In the genomic region with DNA sequence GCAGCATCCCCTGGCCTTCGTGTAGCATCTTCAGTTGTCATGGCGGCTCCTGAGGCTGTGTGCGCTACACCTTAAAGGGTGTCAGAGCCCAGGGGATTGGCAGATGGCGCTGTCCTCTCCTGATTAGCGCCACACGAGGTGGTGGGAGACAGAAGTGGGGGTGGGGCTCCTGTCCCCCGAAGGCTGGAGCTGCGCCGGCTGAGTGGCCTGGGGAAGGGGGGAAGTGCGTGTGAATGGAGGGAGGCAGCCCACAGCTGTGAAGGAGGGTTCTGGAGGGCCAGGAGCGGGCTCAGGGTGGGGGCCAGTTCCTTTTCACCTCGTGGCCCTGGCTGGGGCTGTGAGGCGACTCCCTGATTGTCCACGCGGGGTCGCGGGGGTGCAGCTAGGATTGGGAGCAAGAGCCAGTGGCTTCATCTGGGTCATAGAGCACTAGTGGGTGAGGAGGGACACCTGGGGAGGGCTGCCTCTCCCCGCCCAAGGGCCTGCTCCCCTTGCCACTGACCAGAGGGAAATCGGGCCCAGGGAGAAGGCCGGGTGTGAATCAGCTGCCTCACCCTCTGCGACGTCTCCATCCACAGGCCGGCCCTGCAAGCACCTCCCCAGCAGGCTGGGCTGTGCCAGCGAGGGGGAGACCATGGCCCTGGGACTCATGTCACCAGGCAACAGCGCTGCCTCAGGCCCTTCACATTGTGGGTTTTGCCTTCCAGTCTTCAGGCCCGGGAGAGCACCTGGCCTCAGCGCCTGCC, we compare ENCODE assay signal across 2 cellular contexts.
TF ChIP-seq lines count a peak whose summit lies in the region.

No MANE protein-coding gene starts in this region.

TF ChIP-seq in A549, 52 proteins besides CTCF, POLR2A, EP300 and RAD21:
- TF ChIP-seq, protein P1, sequence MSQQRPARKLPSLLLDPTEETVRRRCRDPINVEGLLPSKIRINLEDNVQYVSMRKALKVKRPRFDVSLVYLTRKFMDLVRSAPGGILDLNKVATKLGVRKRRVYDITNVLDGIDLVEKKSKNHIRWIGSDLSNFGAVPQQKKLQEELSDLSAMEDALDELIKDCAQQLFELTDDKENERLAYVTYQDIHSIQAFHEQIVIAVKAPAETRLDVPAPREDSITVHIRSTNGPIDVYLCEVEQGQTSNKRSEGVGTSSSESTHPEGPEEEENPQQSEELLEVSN (IDR thresholded peaks at IDR 0.05; ENCODE audit: borderline replicate concordance, low read depth), result no peak
TF ChIP-seq in A549: peak in this region for 0.

TF ChIP-seq in K562, 482 proteins besides CTCF, POLR2A, EP300 and RAD21 (continues in another document):
- TF ChIP-seq, protein P2, sequence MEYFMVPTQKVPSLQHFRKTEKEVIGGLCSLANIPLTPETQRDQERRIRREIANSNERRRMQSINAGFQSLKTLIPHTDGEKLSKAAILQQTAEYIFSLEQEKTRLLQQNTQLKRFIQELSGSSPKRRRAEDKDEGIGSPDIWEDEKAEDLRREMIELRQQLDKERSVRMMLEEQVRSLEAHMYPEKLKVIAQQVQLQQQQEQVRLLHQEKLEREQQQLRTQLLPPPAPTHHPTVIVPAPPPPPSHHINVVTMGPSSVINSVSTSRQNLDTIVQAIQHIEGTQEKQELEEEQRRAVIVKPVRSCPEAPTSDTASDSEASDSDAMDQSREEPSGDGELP (CRISPR knock-in tag; IDR thresholded peaks at IDR 0.05; ENCODE audit: borderline replicate concordance), result peak; percentile 68; the same call in 1 of the 2 replicates
- TF ChIP-seq ZNF766 (CRISPR knock-in tag; conservative IDR thresholded peaks at IDR 0.05) (no peak), EZH2 (IDR thresholded peaks at IDR 0.05; ENCODE audit: borderline replicate concordance, low read depth, low read length) (no peak), TRIM28 (IDR thresholded peaks at IDR 0.05) (no peak), ZNF184 (CRISPR knock-in tag; IDR thresholded peaks at IDR 0.05) (no peak), CXXC5 (CRISPR knock-in tag; IDR thresholded peaks at IDR 0.05) (0 out of 2 replicates have a peak, but pooled peaks have one; percentile 32), YBX1 (IDR thresholded peaks at IDR 0.05) (no peak), MIER1 (IDR thresholded peaks at IDR 0.05; ENCODE audit: low read depth) (0 out of 2 replicates have a peak, but pooled peaks have one; percentile 37), RBM14 (IDR thresholded peaks at IDR 0.05; ENCODE audit: borderline replicate concordance, insufficient read depth, low read depth, low read length) (no peak), BDP1 (IDR thresholded peaks at IDR 0.05; ENCODE audit: insufficient read depth, insufficient read length) (no peak), RBM17 (IDR thresholded peaks at IDR 0.05; ENCODE audit: borderline replicate concordance, low read depth, low read length) (no peak), POLR2G (IDR thresholded peaks at IDR 0.05; ENCODE audit: low read depth, low read length) (peak; percentile 72), CBX3 (IDR thresholded peaks at IDR 0.05; ENCODE audit: borderline replicate concordance in 1 of 2, low read length in 2 of 2) (peak in 1 of 2 experiments; percentile 19; a peak in 1 of 3 replicates), NELFE (IDR thresholded peaks at IDR 0.05; ENCODE audit: insufficient read depth, insufficient read length) (no peak), NR2C2 (CRISPR knock-in tag; IDR thresholded peaks at IDR 0.05) (no peak), NR2C2 (tag; IDR thresholded peaks at IDR 0.05) (no peak), ILK (tag; IDR thresholded peaks at IDR 0.05; ENCODE audit: borderline replicate concordance, low read depth) (no peak), SMAD4 (CRISPR knock-in tag; conservative IDR thresholded peaks at IDR 0.05) (0 out of 2 replicates have a peak, but pooled peaks have one; percentile 27)
- TF ChIP-seq, protein P3, sequence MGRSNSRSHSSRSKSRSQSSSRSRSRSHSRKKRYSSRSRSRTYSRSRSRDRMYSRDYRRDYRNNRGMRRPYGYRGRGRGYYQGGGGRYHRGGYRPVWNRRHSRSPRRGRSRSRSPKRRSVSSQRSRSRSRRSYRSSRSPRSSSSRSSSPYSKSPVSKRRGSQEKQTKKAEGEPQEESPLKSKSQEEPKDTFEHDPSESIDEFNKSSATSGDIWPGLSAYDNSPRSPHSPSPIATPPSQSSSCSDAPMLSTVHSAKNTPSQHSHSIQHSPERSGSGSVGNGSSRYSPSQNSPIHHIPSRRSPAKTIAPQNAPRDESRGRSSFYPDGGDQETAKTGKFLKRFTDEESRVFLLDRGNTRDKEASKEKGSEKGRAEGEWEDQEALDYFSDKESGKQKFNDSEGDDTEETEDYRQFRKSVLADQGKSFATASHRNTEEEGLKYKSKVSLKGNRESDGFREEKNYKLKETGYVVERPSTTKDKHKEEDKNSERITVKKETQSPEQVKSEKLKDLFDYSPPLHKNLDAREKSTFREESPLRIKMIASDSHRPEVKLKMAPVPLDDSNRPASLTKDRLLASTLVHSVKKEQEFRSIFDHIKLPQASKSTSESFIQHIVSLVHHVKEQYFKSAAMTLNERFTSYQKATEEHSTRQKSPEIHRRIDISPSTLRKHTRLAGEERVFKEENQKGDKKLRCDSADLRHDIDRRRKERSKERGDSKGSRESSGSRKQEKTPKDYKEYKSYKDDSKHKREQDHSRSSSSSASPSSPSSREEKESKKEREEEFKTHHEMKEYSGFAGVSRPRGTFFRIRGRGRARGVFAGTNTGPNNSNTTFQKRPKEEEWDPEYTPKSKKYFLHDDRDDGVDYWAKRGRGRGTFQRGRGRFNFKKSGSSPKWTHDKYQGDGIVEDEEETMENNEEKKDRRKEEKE (IDR thresholded peaks at IDR 0.05; ENCODE audit: borderline replicate concordance in 1 of 2, control insufficient read depth in 1 of 2, low read depth in 2 of 2, low read length in 1 of 2), result no peak
- TF ChIP-seq, protein P4, sequence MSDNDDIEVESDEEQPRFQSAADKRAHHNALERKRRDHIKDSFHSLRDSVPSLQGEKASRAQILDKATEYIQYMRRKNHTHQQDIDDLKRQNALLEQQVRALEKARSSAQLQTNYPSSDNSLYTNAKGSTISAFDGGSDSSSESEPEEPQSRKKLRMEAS (CRISPR knock-in tag; IDR thresholded peaks at IDR 0.05), result peak; percentile 92
- TF ChIP-seq, protein P5, sequence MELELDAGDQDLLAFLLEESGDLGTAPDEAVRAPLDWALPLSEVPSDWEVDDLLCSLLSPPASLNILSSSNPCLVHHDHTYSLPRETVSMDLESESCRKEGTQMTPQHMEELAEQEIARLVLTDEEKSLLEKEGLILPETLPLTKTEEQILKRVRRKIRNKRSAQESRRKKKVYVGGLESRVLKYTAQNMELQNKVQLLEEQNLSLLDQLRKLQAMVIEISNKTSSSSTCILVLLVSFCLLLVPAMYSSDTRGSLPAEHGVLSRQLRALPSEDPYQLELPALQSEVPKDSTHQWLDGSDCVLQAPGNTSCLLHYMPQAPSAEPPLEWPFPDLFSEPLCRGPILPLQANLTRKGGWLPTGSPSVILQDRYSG (tag; conservative IDR thresholded peaks at IDR 0.05; ENCODE audit: low read depth), result no peak
- TF ChIP-seq, protein P6, sequence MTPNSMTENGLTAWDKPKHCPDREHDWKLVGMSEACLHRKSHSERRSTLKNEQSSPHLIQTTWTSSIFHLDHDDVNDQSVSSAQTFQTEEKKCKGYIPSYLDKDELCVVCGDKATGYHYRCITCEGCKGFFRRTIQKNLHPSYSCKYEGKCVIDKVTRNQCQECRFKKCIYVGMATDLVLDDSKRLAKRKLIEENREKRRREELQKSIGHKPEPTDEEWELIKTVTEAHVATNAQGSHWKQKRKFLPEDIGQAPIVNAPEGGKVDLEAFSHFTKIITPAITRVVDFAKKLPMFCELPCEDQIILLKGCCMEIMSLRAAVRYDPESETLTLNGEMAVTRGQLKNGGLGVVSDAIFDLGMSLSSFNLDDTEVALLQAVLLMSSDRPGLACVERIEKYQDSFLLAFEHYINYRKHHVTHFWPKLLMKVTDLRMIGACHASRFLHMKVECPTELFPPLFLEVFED (CRISPR knock-in tag; conservative IDR thresholded peaks at IDR 0.05), result no peak
- TF ChIP-seq, protein P7, sequence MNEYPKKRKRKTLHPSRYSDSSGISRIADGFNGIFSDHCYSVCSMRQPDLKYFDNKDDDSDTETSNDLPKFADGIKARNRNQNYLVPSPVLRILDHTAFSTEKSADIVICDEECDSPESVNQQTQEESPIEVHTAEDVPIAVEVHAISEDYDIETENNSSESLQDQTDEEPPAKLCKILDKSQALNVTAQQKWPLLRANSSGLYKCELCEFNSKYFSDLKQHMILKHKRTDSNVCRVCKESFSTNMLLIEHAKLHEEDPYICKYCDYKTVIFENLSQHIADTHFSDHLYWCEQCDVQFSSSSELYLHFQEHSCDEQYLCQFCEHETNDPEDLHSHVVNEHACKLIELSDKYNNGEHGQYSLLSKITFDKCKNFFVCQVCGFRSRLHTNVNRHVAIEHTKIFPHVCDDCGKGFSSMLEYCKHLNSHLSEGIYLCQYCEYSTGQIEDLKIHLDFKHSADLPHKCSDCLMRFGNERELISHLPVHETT (CRISPR knock-in tag; conservative IDR thresholded peaks at IDR 0.05 in 1 of 2, IDR thresholded peaks at IDR 0.05 in 1 of 2), result no peak
- TF ChIP-seq, protein P8, sequence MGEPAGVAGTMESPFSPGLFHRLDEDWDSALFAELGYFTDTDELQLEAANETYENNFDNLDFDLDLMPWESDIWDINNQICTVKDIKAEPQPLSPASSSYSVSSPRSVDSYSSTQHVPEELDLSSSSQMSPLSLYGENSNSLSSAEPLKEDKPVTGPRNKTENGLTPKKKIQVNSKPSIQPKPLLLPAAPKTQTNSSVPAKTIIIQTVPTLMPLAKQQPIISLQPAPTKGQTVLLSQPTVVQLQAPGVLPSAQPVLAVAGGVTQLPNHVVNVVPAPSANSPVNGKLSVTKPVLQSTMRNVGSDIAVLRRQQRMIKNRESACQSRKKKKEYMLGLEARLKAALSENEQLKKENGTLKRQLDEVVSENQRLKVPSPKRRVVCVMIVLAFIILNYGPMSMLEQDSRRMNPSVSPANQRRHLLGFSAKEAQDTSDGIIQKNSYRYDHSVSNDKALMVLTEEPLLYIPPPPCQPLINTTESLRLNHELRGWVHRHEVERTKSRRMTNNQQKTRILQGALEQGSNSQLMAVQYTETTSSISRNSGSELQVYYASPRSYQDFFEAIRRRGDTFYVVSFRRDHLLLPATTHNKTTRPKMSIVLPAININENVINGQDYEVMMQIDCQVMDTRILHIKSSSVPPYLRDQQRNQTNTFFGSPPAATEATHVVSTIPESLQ (CRISPR knock-in tag; IDR thresholded peaks at IDR 0.05), result no peak
- TF ChIP-seq, protein P9, sequence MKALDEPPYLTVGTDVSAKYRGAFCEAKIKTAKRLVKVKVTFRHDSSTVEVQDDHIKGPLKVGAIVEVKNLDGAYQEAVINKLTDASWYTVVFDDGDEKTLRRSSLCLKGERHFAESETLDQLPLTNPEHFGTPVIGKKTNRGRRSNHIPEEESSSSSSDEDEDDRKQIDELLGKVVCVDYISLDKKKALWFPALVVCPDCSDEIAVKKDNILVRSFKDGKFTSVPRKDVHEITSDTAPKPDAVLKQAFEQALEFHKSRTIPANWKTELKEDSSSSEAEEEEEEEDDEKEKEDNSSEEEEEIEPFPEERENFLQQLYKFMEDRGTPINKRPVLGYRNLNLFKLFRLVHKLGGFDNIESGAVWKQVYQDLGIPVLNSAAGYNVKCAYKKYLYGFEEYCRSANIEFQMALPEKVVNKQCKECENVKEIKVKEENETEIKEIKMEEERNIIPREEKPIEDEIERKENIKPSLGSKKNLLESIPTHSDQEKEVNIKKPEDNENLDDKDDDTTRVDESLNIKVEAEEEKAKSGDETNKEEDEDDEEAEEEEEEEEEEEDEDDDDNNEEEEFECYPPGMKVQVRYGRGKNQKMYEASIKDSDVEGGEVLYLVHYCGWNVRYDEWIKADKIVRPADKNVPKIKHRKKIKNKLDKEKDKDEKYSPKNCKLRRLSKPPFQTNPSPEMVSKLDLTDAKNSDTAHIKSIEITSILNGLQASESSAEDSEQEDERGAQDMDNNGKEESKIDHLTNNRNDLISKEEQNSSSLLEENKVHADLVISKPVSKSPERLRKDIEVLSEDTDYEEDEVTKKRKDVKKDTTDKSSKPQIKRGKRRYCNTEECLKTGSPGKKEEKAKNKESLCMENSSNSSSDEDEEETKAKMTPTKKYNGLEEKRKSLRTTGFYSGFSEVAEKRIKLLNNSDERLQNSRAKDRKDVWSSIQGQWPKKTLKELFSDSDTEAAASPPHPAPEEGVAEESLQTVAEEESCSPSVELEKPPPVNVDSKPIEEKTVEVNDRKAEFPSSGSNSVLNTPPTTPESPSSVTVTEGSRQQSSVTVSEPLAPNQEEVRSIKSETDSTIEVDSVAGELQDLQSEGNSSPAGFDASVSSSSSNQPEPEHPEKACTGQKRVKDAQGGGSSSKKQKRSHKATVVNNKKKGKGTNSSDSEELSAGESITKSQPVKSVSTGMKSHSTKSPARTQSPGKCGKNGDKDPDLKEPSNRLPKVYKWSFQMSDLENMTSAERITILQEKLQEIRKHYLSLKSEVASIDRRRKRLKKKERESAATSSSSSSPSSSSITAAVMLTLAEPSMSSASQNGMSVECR (CRISPR knock-in tag; IDR thresholded peaks at IDR 0.05), result 0 out of 2 replicates have a peak, but pooled peaks have one; percentile 31
- TF ChIP-seq, protein P10, sequence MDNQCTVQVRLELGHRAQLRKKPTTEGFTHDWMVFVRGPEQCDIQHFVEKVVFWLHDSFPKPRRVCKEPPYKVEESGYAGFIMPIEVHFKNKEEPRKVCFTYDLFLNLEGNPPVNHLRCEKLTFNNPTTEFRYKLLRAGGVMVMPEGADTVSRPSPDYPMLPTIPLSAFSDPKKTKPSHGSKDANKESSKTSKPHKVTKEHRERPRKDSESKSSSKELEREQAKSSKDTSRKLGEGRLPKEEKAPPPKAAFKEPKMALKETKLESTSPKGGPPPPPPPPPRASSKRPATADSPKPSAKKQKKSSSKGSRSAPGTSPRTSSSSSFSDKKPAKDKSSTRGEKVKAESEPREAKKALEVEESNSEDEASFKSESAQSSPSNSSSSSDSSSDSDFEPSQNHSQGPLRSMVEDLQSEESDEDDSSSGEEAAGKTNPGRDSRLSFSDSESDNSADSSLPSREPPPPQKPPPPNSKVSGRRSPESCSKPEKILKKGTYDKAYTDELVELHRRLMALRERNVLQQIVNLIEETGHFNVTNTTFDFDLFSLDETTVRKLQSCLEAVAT (IDR thresholded peaks at IDR 0.05), result no peak
- TF ChIP-seq, protein P11, sequence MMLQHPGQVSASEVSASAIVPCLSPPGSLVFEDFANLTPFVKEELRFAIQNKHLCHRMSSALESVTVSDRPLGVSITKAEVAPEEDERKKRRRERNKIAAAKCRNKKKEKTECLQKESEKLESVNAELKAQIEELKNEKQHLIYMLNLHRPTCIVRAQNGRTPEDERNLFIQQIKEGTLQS (IDR thresholded peaks at IDR 0.05), result peak; percentile 37; the same call in 1 of the 2 replicates
- TF ChIP-seq, protein P11 (CRISPR knock-in tag; conservative IDR thresholded peaks at IDR 0.05), result no peak
